In genomic region chr9:87087197-87087596, GRCh38 we compare ENCODE assay signal across 9 cellular contexts.
"Had no signal": no experiment of that assay in that cellular context is flagged by ENCODE, and none has a peak within 500 bp of the region (broad histone marks: within the 10 kb centered on the region; RNA-seq: fewer than 3 reads in every experiment).

No MANE protein-coding gene starts in this region.

- H3K9me3 Mint-ChIP-seq: HFFc6 had no signal

- H3K4me3 Mint-ChIP-seq: HFFc6 had no signal

- DNase-seq: GM23248, GOT3, H7, HFFc6, IMR-90, KG1 had no signal

- H3K4me3 ChIP-seq: GM23248, HAP-1, K562 had no signal

- ATAC-seq: HCT116, K562 had no signal

- H3K36me3 ChIP-seq: HAP-1 had no signal

- H3K27ac Mint-ChIP-seq: HFFc6 had no signal

- H3K9me3 ChIP-seq: HAP-1 had no signal
